In genomic region chr6:62286470-62286843, GRCh38 we compare ENCODE assay signal across 9 cellular contexts. TPM values are rescaled to one million over a fixed set of nuclear protein-coding genes. Genes with fewer than 3 reads are reported as not detected.
A peak's percentile ranks its signal among the peaks of the same experiment; 100 is the strongest.
DNase-seq lines count a peak whose midpoint lies in the region; ATAC-seq and TF ChIP-seq lines count a peak whose summit lies in the region.
"Had no signal": no experiment of that assay in that cellular context is flagged by ENCODE, and none has a peak within 500 bp of the region (broad histone marks: within the 10 kb centered on the region; RNA-seq: fewer than 3 reads in every experiment).

No MANE protein-coding gene starts in this region.

- H3K9me3 ChIP-seq in ectodermal cell (ENCODE audit: control insufficient read depth, low read length) (no peaks in the 10 kb centered on the region), sigmoid colon (no peaks in the 10 kb centered on the region)

- TF ChIP-seq POLR2A in sigmoid colon (IDR thresholded peaks at IDR 0.05): no peak

- peaks cover 5% of the 10 kb centered on the region for H3K27me3 ChIP-seq in ectodermal cell (ENCODE audit: control insufficient read depth, insufficient read depth, low read length, poor library complexity, severe bottlenecking)
- H3K27me3 ChIP-seq in sigmoid colon: peaks cover 9 to 35% (median 18%) of the 10 kb centered on the region in 3 donors

- 8 to 18% methylated on average over 13 of the region's 13 CpGs for WGBS in ectodermal cell, 2 experiments
- WGBS in sigmoid colon, 2 donors: 1 to 2% methylated on average over 13 of the region's 13 CpGs

- DNase-seq in sigmoid colon (no peak), NCI-H2171 treated with DMSO at 0.1 percent for 48 hours (lab: John Stamatoyannopoulos, UW) (no peak), A172 (ENCODE audit: low spot score) (no peak), NCI-H526 treated with DMSO at 0.1 percent for 48 hours (lab: John Stamatoyannopoulos, UW) (no peak)

- intact Hi-C loops in sigmoid colon (cut with DNase I): no loop called here

- TF ChIP-seq EP300 in sigmoid colon (IDR thresholded peaks at IDR 0.05): no peak

- H3K27ac ChIP-seq in ectodermal cell (ENCODE audit: insufficient read depth, low read depth, low read length, poor library complexity, severe bottlenecking): no peak overlapping the region
- H3K27ac ChIP-seq in sigmoid colon: no peak overlapping the region
- H3K27ac ChIP-seq: SK-N-MC had no signal

- peak overlapping the region; percentile 54 for H3K4me3 ChIP-seq in ectodermal cell (ENCODE audit: insufficient read depth, low read depth, low read length)
- peak overlapping the region in 3 of 4 donors; percentile 29 to 44 (median 41) for H3K4me3 ChIP-seq in sigmoid colon
- H3K4me3 ChIP-seq: SK-N-MC had no signal

- H3K4me1 ChIP-seq in ectodermal cell (ENCODE audit: control insufficient read depth, insufficient read depth, low read length) (no peaks in the 10 kb centered on the region), sigmoid colon (peaks cover 0 to 14% (median 7%) of the 10 kb centered on the region in 4 donors)

- no peaks in the 10 kb centered on the region for H3K36me3 ChIP-seq in ectodermal cell (ENCODE audit: control insufficient read depth, insufficient read depth, low read length)
- no peaks in the 10 kb centered on the region for H3K36me3 ChIP-seq in sigmoid colon

- TF ChIP-seq CTCF in sigmoid colon (IDR thresholded peaks at IDR 0.05): no peak

- ATAC-seq in GM19372 (IDR thresholded peaks at IDR 0.05; ENCODE audit: low read depth, unreplicated experiment) (peak; percentile 2), HG02981 (IDR thresholded peaks at IDR 0.05; ENCODE audit: unreplicated experiment) (peak; percentile 4), HG03108 (IDR thresholded peaks at IDR 0.05; ENCODE audit: unreplicated experiment) (no peak)

RNA-seq across cellular contexts. Expression of gene KHDRBS2, which starts 0.4 kb away (rescaled TPM):
- polyA plus RNA-seq in ectodermal cell (2013, experiment 1 of 4): 13.3 TPM
- 9.1 TPM for polyA plus RNA-seq in ectodermal cell (2013, experiment 2 of 4)
- polyA plus RNA-seq in ectodermal cell (2013, experiment 3 of 4): 11.6 TPM
- 12.6 TPM for polyA plus RNA-seq in ectodermal cell (2013, experiment 4 of 4)
- total RNA-seq in sigmoid colon: under 1 TPM in 3 of 4 donors, not detected in 1; 0.16 to 0.36 (median 0.27) TPM
- polyA plus RNA-seq in sigmoid colon: under 1 TPM in 2 of 3 donors, not detected in 1; 0.57 to 0.69 TPM
- not detected in 2 replicates for total RNA-seq in A172 (2014; rRNA removed; shearing (Covaris generic))
